In the genomic region with DNA sequence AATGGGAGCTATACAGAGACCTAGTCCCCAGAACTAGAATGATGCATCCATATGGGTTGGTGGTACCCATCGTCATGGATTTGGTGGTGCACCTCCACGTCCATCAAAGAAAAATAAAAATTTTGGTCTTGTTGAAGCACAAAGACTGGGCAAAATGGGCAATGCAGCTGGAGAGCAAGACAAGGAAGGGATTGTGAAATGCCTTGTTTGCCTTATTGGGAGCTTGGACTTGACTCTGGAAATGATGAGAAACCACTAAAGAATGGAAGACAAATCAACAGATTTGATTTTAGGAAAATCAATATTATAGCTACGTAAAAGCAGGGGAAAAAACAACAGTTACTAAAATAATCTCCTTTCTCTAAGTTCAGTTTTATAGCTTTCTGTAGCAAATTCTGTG, we compare ENCODE assay signal across 16 cellular contexts.
DNase-seq lines count a peak whose midpoint lies in the region; ATAC-seq and TF ChIP-seq lines count a peak whose summit lies in the region.
"Had no signal": no experiment of that assay in that cellular context is flagged by ENCODE, and none has a peak within 500 bp of the region (broad histone marks: within the 10 kb centered on the region; RNA-seq: fewer than 3 reads in every experiment).

No MANE protein-coding gene starts in this region.

- no peak overlapping the region; the same call in none of the 2 replicates for H3K9ac ChIP-seq in OCI-LY1 (ENCODE audit: low read length)

- peak; percentile 57 for ATAC-seq in sciatic nerve
- ATAC-seq in upper lobe of right lung: no peak

- H3K4me1 ChIP-seq in OCI-LY1 (ENCODE audit: insufficient read depth, low read length, severe bottlenecking) (peaks cover 66% of the 10 kb centered on the region), ovary (ENCODE audit: insufficient read depth) (no peaks in the 10 kb centered on the region), upper lobe of right lung (no peaks in the 10 kb centered on the region)

- TF ChIP-seq EP300 in ovary (IDR thresholded peaks at IDR 0.05): no peak

- H3K27me3 ChIP-seq in OCI-LY1 (ENCODE audit: insufficient read depth, low read length) (no peaks in the 10 kb centered on the region), ovary (no peaks in the 10 kb centered on the region), upper lobe of right lung (no peaks in the 10 kb centered on the region)
- H3K27me3 ChIP-seq: MG63 had no signal

- H3K79me2 ChIP-seq in OCI-LY1 (ENCODE audit: insufficient read depth, low read length): no peaks in the 10 kb centered on the region

- H3K4me3 ChIP-seq in OCI-LY1 (ENCODE audit: low read depth, low read length, poor library complexity, severe bottlenecking): peak overlapping the region; percentile 2
- H3K4me3 ChIP-seq in fibroblast of the aortic adventitia (ENCODE audit: low read depth, low read length): no peak overlapping the region
- H3K4me3 ChIP-seq in ovary: no peak overlapping the region
- H3K4me3 ChIP-seq in upper lobe of right lung: no peak overlapping the region
- H3K4me3 ChIP-seq: MG63 had no signal

- H3K9me2 ChIP-seq in OCI-LY1 (ENCODE audit: low read depth, low read length): no peaks in the 10 kb centered on the region

- H3K36me3 ChIP-seq in OCI-LY1 (ENCODE audit: insufficient read depth, low read length): no peaks in the 10 kb centered on the region
- no peaks in the 10 kb centered on the region for H3K36me3 ChIP-seq in ovary
- peaks cover 17% of the 10 kb centered on the region for H3K36me3 ChIP-seq in upper lobe of right lung
- H3K36me3 ChIP-seq: MG63 had no signal

- peak; percentile 14 for DNase-seq in DMS53 treated with DMSO at 0.1 percent for 48 hours (lab: John Stamatoyannopoulos, UW; ENCODE audit: unreplicated experiment)
- peak; percentile 8 for DNase-seq in fibroblast of the aortic adventitia (ENCODE audit: low read depth)
- DNase-seq in sciatic nerve (ENCODE audit: low spot score): no peak
- DNase-seq in hepatic stellate cell (ENCODE audit: low spot score): no peak
- DNase-seq in ovary: no peak
- DNase-seq in upper lobe of right lung: no peak
- DNase-seq: ACHN, AML-193, Kasumi-1, MG63, NCI-H1092, NCI-H1436 treated with DMSO at 0.1 percent for 48 hours, NCI-H2029, NCI-H446 treated with DMSO at 0.1 percent for 48 hours had no signal

- WGBS in ovary, 3 donors: 93 to 95% (median 94%) methylated on average over 3 of the region's 3 CpGs

- H2AFZ ChIP-seq in OCI-LY1 (ENCODE audit: low read length): peak overlapping the region; percentile 2

- H3K9me3 ChIP-seq in OCI-LY1 (ENCODE audit: low read length): no peaks in the 10 kb centered on the region
- H3K9me3 ChIP-seq in ovary: no peaks in the 10 kb centered on the region
- no peaks in the 10 kb centered on the region for H3K9me3 ChIP-seq in upper lobe of right lung
- H3K9me3 ChIP-seq: MG63 had no signal

- intact Hi-C loops in sciatic nerve (cut with DNase I) (no loop called here), ovary (cut with DNase I) (no loop called here), upper lobe of right lung (cut with DNase I) (no loop called here)

- TF ChIP-seq POLR2A in ovary (IDR thresholded peaks at IDR 0.05): no peak

- H4K20me1 ChIP-seq in OCI-LY1 (ENCODE audit: insufficient read depth, low read length): no peaks in the 10 kb centered on the region

- TF ChIP-seq CTCF in OCI-LY1 (IDR thresholded peaks at IDR 0.05; ENCODE audit: low read length) (no peak), fibroblast of the aortic adventitia (IDR thresholded peaks at IDR 0.05; ENCODE audit: insufficient read depth, low read length) (no peak), ovary (IDR thresholded peaks at IDR 0.05) (no peak), upper lobe of right lung (IDR thresholded peaks at IDR 0.05) (no peak)

- no peaks in the 10 kb centered on the region; the same call in 1 of the 2 replicates for H3F3A ChIP-seq in OCI-LY1 (ENCODE audit: insufficient read depth, low read length)

- H3K27ac ChIP-seq in OCI-LY1 (ENCODE audit: low read depth, low read length, poor library complexity, severe bottlenecking): peak overlapping the region; percentile 85
- H3K27ac ChIP-seq in ovary: no peak overlapping the region
- no peak overlapping the region for H3K27ac ChIP-seq in upper lobe of right lung
- H3K27ac ChIP-seq: SK-N-MC had no signal

- H3K4me2 ChIP-seq in OCI-LY1 (ENCODE audit: low read length): peak overlapping the region; percentile 74

Comparison
In these comparisons a context has a peak if more than half of its experiments do, and no peak if none do; other contexts are left out.
1. DNase-seq: peak in DMS53 treated with DMSO at 0.1 percent for 48 hours (single experiment) and fibroblast of the aortic adventitia (single experiment); none in sciatic nerve (single experiment), hepatic stellate cell (single experiment), ovary (0 of 5) and upper lobe of right lung (single experiment).